ENCODE assay signal across 22 cellular contexts in the genomic region with DNA sequence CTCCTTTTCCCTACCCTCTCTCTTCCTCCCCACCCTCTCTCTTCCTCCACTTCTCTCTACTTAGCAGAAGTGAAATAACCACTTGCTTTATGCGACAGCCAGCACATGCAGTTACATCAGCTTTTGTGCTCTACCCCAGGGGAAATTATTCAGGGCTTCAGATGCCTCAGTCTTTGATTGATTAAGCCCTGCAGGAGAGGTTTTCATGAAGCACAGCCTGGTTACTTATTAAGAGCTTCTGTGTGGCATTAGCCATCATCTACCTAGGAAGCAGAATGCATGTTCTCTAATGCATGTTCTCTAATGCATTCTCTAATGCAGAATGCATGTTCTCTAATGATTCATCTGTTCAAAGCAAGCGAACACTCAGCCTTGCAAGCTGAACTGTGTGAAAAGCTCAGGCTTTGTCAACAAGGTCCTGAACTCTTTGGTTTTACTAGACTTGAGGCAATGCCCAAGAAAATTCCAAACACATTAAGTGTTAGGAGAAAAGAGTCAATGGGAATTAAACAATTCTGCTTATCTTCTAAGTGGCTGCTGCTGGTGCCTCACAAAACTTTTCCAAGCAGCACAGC. TPM values are rescaled to one million over a fixed set of nuclear protein-coding genes. Genes with fewer than 3 reads are reported as not detected.
DNase-seq lines count a peak whose midpoint lies in the region; ATAC-seq and TF ChIP-seq lines count a peak whose summit lies in the region.
"Had no signal": no experiment of that assay in that cellular context is flagged by ENCODE, and none has a peak within 500 bp of the region (broad histone marks: within the 10 kb centered on the region; RNA-seq: fewer than 3 reads in every experiment).

No MANE protein-coding gene starts in this region.

- H3K4me3 ChIP-seq in GM23338 (no peak overlapping the region), fibroblast of lung (replicated peaks in 1 of 4; ENCODE audit: control extremely low read depth in 1 of 4, insufficient read depth in 1 of 4, low read depth in 3 of 4, low read length in 4 of 4) (no peak overlapping the region), right cardiac atrium (ENCODE audit: low read length) (no peak overlapping the region), heart left ventricle (no peak overlapping the region)
- H3K4me3 ChIP-seq: hepatocyte had no signal

- no peak for TF ChIP-seq CTCF in GM23338 (conservative IDR thresholded peaks at IDR 0.05; ENCODE audit: low read depth in 2 of 2)
- TF ChIP-seq CTCF in fibroblast of lung (conservative IDR thresholded peaks at IDR 0.05 in 1 of 2, IDR thresholded peaks at IDR 0.05 in 1 of 2; ENCODE audit: low read depth in 1 of 2, low read length in 2 of 2): no peak
- no peak for TF ChIP-seq CTCF in heart left ventricle (IDR thresholded peaks at IDR 0.05)

- H3K27me3 ChIP-seq in GM23338 (ENCODE audit: insufficient read depth): no peaks in the 10 kb centered on the region
- H3K27me3 ChIP-seq in fibroblast of lung (ENCODE audit: control insufficient read depth, insufficient read depth, low read length): no peaks in the 10 kb centered on the region
- no peaks in the 10 kb centered on the region for H3K27me3 ChIP-seq in right cardiac atrium (ENCODE audit: control insufficient read depth, insufficient read depth)
- no peaks in the 10 kb centered on the region for H3K27me3 ChIP-seq in heart left ventricle
- H3K27me3 ChIP-seq: hepatocyte had no signal

- H3K79me2 ChIP-seq in GM23338 (replicated peaks; ENCODE audit: insufficient read depth): no peaks in the 10 kb centered on the region
- no peaks in the 10 kb centered on the region for H3K79me2 ChIP-seq in fibroblast of lung (ENCODE audit: control insufficient read depth, insufficient read depth, low read length)
- H3K79me2 ChIP-seq: hepatocyte had no signal

- no peak overlapping the region for H3K4me3 Mint-ChIP-seq in GM23338
- H3K4me3 Mint-ChIP-seq: activated CD4-positive, alpha-beta T cell treated with anti-CD3 and anti-CD28 coated beads, Interleukin-2, amount 10 ng/mL, durations not matched to agents 24 days and 14 days; dendritic cell treated with granulocyte-macrophage colony-stimulating factor and Interleukin-4, amounts not matched to agents 40 ng/mL and 50 ng/mL, for 4 days had no signal

- peak overlapping the region; percentile 7; the same call in 1 of the 2 replicates for H3K27ac Mint-ChIP-seq in GM23338
- H3K27ac Mint-ChIP-seq: activated CD4-positive, alpha-beta T cell treated with anti-CD3 and anti-CD28 coated beads, Interleukin-2, amount 10 ng/mL, durations not matched to agents 24 days and 14 days; dendritic cell treated with granulocyte-macrophage colony-stimulating factor and Interleukin-4, amounts not matched to agents 40 ng/mL and 50 ng/mL, for 4 days had no signal

- no peak for TF ChIP-seq POLR2A in heart left ventricle (IDR thresholded peaks at IDR 0.05)

- H3K36me3 ChIP-seq in GM23338 (ENCODE audit: insufficient read depth) (no peaks in the 10 kb centered on the region), fibroblast of lung (ENCODE audit: control insufficient read depth, insufficient read depth, low read length) (no peaks in the 10 kb centered on the region), heart left ventricle (no peaks in the 10 kb centered on the region)

- H3F3A ChIP-seq in GM23338 (replicated peaks; ENCODE audit: low read depth): no peaks in the 10 kb centered on the region

- H3K9me3 ChIP-seq in fibroblast of lung (ENCODE audit: control insufficient read depth, insufficient read depth, low read depth, low read length): no peaks in the 10 kb centered on the region
- H3K9me3 ChIP-seq in right cardiac atrium (ENCODE audit: control insufficient read depth, low read length): no peaks in the 10 kb centered on the region
- peaks cover 0 to 6% (median 0%) of the 10 kb centered on the region in 12 donors for H3K9me3 ChIP-seq in heart left ventricle

- H2AFZ ChIP-seq in GM23338 (peak overlapping the region; percentile 56), fibroblast of lung (ENCODE audit: low read length) (no peak overlapping the region)
- H2AFZ ChIP-seq: hepatocyte had no signal

- ATAC-seq in GM23338 (no peak; the same call in 2 of the 3 replicates), right cardiac atrium (no peak), heart left ventricle (no peak)
- ATAC-seq: PC-3 had no signal

- H3K4me2 ChIP-seq in GM23338 (no peak overlapping the region), fibroblast of lung (ENCODE audit: extremely low read depth, insufficient read depth, low read length) (no peak overlapping the region)
- H3K4me2 ChIP-seq: hepatocyte had no signal

- H3K36me3 Mint-ChIP-seq in GM23338 (ENCODE audit: low read depth): no peaks in the 10 kb centered on the region

- WGBS in right cardiac atrium: 49% methylated on average over 2 of the region's 2 CpGs
- WGBS in heart left ventricle, 4 donors: 62 to 81% (median 70%) methylated on average over 2 of the region's 2 CpGs

- H4K20me1 ChIP-seq in GM23338 (replicated peaks; ENCODE audit: insufficient read depth) (no peaks in the 10 kb centered on the region), fibroblast of lung (ENCODE audit: control insufficient read depth, extremely low read depth, insufficient read depth, low read length) (no peaks in the 10 kb centered on the region)

- no peaks in the 10 kb centered on the region for H3K27me3 Mint-ChIP-seq in GM23338 (ENCODE audit: insufficient read depth, low read depth, poor library complexity)
- H3K27me3 Mint-ChIP-seq: activated CD4-positive, alpha-beta T cell treated with anti-CD3 and anti-CD28 coated beads, Interleukin-2, amount 10 ng/mL, durations not matched to agents 24 days and 14 days; dendritic cell treated with granulocyte-macrophage colony-stimulating factor and Interleukin-4, amounts not matched to agents 40 ng/mL and 50 ng/mL, for 4 days had no signal

- peaks cover 14% of the 10 kb centered on the region for H3K4me1 Mint-ChIP-seq in GM23338
- H3K4me1 Mint-ChIP-seq: activated CD4-positive, alpha-beta T cell treated with anti-CD3 and anti-CD28 coated beads, Interleukin-2, amount 10 ng/mL, durations not matched to agents 24 days and 14 days had no signal

- H3K9me3 Mint-ChIP-seq in GM23338: no peaks in the 10 kb centered on the region; the same call in 2 of the 3 replicates
- H3K9me3 Mint-ChIP-seq: activated CD4-positive, alpha-beta T cell treated with anti-CD3 and anti-CD28 coated beads, Interleukin-2, amount 10 ng/mL, durations not matched to agents 24 days and 14 days; dendritic cell treated with granulocyte-macrophage colony-stimulating factor and Interleukin-4, amounts not matched to agents 40 ng/mL and 50 ng/mL, for 4 days had no signal

- no peaks in the 10 kb centered on the region for H3K9me2 ChIP-seq in GM23338 (ENCODE audit: insufficient read depth)

- DNase-seq in GM23338 (ENCODE audit: low spot score) (no peak), amniotic epithelial cell (ENCODE audit: low read depth) (peak; percentile 82), fibroblast of lung (ENCODE audit: low read depth in 2 of 2) (peak; percentile 17 to 97), retina (peak; percentile 46), right cardiac atrium (no peak), NCI-H1092 (lab: John Stamatoyannopoulos, UW) (no peak), DMS53 treated with DMSO at 0.1 percent for 48 hours (lab: John Stamatoyannopoulos, UW; ENCODE audit: unreplicated experiment) (no peak), heart left ventricle (no peak)
- DNase-seq: activated CD4-positive, alpha-beta T cell treated with anti-CD3 and anti-CD28 coated beads, Interleukin-2, amount 10 ng/mL, durations not matched to agents 24 days and 14 days; activated CD8-positive, alpha-beta memory T cell treated with anti-CD3 and anti-CD28 coated beads, Interleukin-2, amount 50 U/mL, for 4 hours; activated gamma-delta T cell; aorta; midbrain; NCI-H69; PC-3; stimulated activated CD4-positive, alpha-beta T cell treated with anti-CD3 and anti-CD28 coated beads, Interleukin-2, amount 100 ng/mL, for 48 hours; T1000 had no signal

- intact Hi-C loops in right cardiac atrium (cut with DNase I) (no loop called here), heart left ventricle (cut with DNase I) (no loop called here)

- H3K9ac ChIP-seq in fibroblast of lung (ENCODE audit: insufficient read depth, low read length): no peak overlapping the region

- H3K4me1 ChIP-seq in GM23338 (ENCODE audit: insufficient read depth): peaks cover 10% of the 10 kb centered on the region
- peaks cover 2% of the 10 kb centered on the region for H3K4me1 ChIP-seq in fibroblast of lung (ENCODE audit: control insufficient read depth, extremely low read depth, insufficient read depth, low read length)
- H3K4me1 ChIP-seq in right cardiac atrium (ENCODE audit: control insufficient read depth, insufficient read depth, low read length): no peaks in the 10 kb centered on the region
- H3K4me1 ChIP-seq in heart left ventricle: no peaks in the 10 kb centered on the region

- H3K27ac ChIP-seq in GM23338 (ENCODE audit: low read depth) (no peak overlapping the region), fibroblast of lung (ENCODE audit: insufficient read depth, low read length) (no peak overlapping the region), right cardiac atrium (ENCODE audit: low read length) (no peak overlapping the region), heart left ventricle (no peak overlapping the region)
- H3K27ac ChIP-seq: hepatocyte had no signal

TF ChIP-seq in GM23338, 12 proteins besides CTCF, POLR2A, EP300 and RAD21 (continues in another document):
- TF ChIP-seq JUNB (IDR thresholded peaks at IDR 0.05; ENCODE audit: unreplicated experiment): no peak
- TF ChIP-seq STAT1 (IDR thresholded peaks at IDR 0.05; ENCODE audit: unreplicated experiment): no peak
- no peak for TF ChIP-seq ZNF114 (CRISPR knock-in tag; IDR thresholded peaks at IDR 0.05)
- TF ChIP-seq ZNF331 (CRISPR knock-in tag; IDR thresholded peaks at IDR 0.05; ENCODE audit: low read depth): no peak
- no peak for TF ChIP-seq NANOG (IDR thresholded peaks at IDR 0.05; ENCODE audit: borderline replicate concordance)
- TF ChIP-seq CREB1 (CRISPR knock-in tag; IDR thresholded peaks at IDR 0.05; ENCODE audit: low read depth): no peak

RNA-seq across cellular contexts. Expression of gene LHCGR, which starts 56.1 kb away (rescaled TPM):
- 0.12 and 0.45 TPM in 2 replicates for total RNA-seq in GM23338 (2014; rRNA removed; shearing (Covaris generic))
- polyA plus RNA-seq in GM23338 (2016; fragmentation: Nextera tagmentation; extraction: Ambion mirVana): 0.54 and 0.66 TPM in 2 replicates
- total RNA-seq in fibroblast of lung: not detected in 2 replicates
- polyA plus RNA-seq in fibroblast of lung: 0.12 TPM in 1 of 2 replicates, not detected in the other
- 0.20 TPM in 1 of 2 replicates, not detected in the other for polyA plus RNA-seq in fibroblast of lung (2012)
- polyA minus RNA-seq in fibroblast of lung (ENCODE audit: low replicate concordance): not detected in 2 replicates
- total RNA-seq in right cardiac atrium: not detected
- 0.07 TPM for polyA plus RNA-seq in right cardiac atrium
- total RNA-seq in heart left ventricle: 1 to 10 TPM in 2 of 9 donors, under 1 TPM in 2, not detected in 5; 0.09 to 1.4 (median 0.73) TPM
- polyA plus RNA-seq in heart left ventricle: under 1 TPM in 1 of 2 donors, not detected in 1; 0.30 TPM
- total RNA-seq: activated CD4-positive, alpha-beta T cell treated with anti-CD3 and anti-CD28 coated beads, Interleukin-2, amount 10 ng/mL, durations not matched to agents 24 days and 14 days; Daoy; hepatocyte; PC-3; SK-MEL-5 had no signal
- polyA plus RNA-seq: aorta, keratinocyte had no signal

Comparison
In these comparisons a context has a peak if more than half of its experiments do, and no peak if none do; other contexts are left out.
1. DNase-seq: peak in amniotic epithelial cell (single experiment), fibroblast of lung (2 of 2) and retina (single experiment); none in GM23338 (single experiment), right cardiac atrium (0 of 3), NCI-H1092 (single experiment), DMS53 treated with DMSO at 0.1 percent for 48 hours (single experiment) and heart left ventricle (0 of 5).